In genomic region chr21:44907966-44908364, GRCh38 we compare ENCODE assay signal across 1 cellular context.
TF ChIP-seq lines count a peak whose summit lies in the region.

No MANE protein-coding gene starts in this region.

TF ChIP-seq in IMR-90, 13 proteins besides CTCF, POLR2A, EP300 and RAD21:
- TF ChIP-seq ELK1 (IDR thresholded peaks at IDR 0.05; ENCODE audit: borderline replicate concordance, low read depth, low read length) (no peak), CHD1 (IDR thresholded peaks at IDR 0.05; ENCODE audit: low read depth, low read length) (no peak), MAZ (IDR thresholded peaks at IDR 0.05; ENCODE audit: borderline replicate concordance, low read depth, low read length) (peak; percentile 8; the same call in 1 of the 2 replicates), USF2 (IDR thresholded peaks at IDR 0.05; ENCODE audit: low read depth, low read length) (no peak), RFX5 (IDR thresholded peaks at IDR 0.05; ENCODE audit: low read depth, low read length) (no peak), MAFK (IDR thresholded peaks at IDR 0.05; ENCODE audit: low read depth, low read length) (no peak)
TF ChIP-seq in IMR-90: peak in this region for 1.
